8 cellular contexts compared by ENCODE assay signal in the genomic region with DNA sequence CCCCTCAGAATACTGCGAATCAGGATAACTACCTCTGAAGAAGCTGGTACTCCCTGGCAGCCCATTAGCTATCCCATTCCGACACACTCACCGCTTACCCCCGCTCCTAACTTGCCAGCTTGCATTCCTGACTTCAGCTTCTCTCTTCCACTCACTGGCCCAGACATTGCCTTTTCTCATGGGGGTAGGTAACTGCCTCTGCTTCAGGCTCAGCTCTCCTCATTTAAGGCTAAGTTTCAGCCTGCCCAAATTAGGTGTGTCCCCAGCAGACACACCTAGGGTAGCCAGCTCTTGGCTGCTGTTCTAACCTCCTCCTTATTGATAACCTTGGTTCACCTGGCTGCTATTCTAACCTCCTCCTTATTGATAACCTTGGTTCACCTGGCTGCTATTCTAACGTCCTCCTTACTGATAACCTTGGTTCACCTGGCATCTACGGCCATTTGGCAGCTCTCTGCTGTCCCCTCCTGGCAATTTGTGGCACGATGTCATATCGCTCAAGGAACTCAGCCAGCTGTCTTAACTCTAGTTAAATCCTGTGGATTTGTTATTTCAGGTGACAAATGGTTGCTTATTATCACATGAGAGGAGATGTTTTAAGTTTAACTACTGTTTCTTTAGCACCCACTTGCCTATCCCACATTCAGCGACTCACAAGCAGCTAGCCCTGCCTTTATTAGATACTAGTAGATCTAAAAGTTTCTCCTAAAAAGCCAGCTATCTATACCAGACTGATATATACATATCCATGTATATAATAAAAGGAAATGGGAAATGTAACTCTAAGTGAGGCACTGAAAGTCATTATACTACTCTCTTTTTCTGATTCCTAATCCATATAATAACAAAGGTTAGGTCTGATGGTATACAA.
DNase-seq lines count a peak whose midpoint lies in the region; TF ChIP-seq lines count a peak whose summit lies in the region.

No MANE protein-coding gene starts in this region.

- no peak overlapping the region for H3K9ac ChIP-seq in mammary epithelial cell (ENCODE audit: insufficient read depth, low read length)
- H3K9ac ChIP-seq in trophoblast cell (ENCODE audit: low read length): no peak overlapping the region

- no peak overlapping the region for H3K23ac ChIP-seq in trophoblast cell (ENCODE audit: low read length)

- H3K79me1 ChIP-seq in trophoblast cell (ENCODE audit: low read length): no peaks in the 10 kb centered on the region

- H3K27ac ChIP-seq in mammary epithelial cell (ENCODE audit: insufficient read depth, low read depth, low read length) (no peak overlapping the region), trophoblast cell (ENCODE audit: low read depth, low read length) (no peak overlapping the region), ovary (no peak overlapping the region)
- H3K27ac ChIP-seq in CD8-positive, alpha-beta memory T cell (ENCODE audit: low read depth, low read length): no peak overlapping the region

- POLR2A ChIA-PET in CD8-positive, alpha-beta memory T cell (lab: Charles Lee): no interaction called here

- H3K4me2 ChIP-seq in mammary epithelial cell (ENCODE audit: insufficient read depth, low read depth, low read length): no peak overlapping the region
- no peak overlapping the region for H3K4me2 ChIP-seq in trophoblast cell (ENCODE audit: low read length)

- H2AFZ ChIP-seq in mammary epithelial cell (ENCODE audit: low read depth, low read length): no peak overlapping the region
- no peak overlapping the region for H2AFZ ChIP-seq in trophoblast cell (ENCODE audit: insufficient read depth, low read length, poor library complexity)

- no peak overlapping the region for H4K8ac ChIP-seq in trophoblast cell (ENCODE audit: low read depth, low read length)

- H3K14ac ChIP-seq in trophoblast cell (ENCODE audit: low read length): no peak overlapping the region

- no peak overlapping the region for H2AK5ac ChIP-seq in trophoblast cell (ENCODE audit: low read length)

- H4K20me1 ChIP-seq in mammary epithelial cell (ENCODE audit: insufficient read depth, low read length): no peaks in the 10 kb centered on the region

- no peak overlapping the region for H3K18ac ChIP-seq in trophoblast cell (ENCODE audit: low read length)

- no peak overlapping the region for H3K27ac Mint-ChIP-seq in CD8-positive, alpha-beta memory T cell

- H3K79me2 ChIP-seq in mammary epithelial cell (ENCODE audit: insufficient read depth, low read length) (no peaks in the 10 kb centered on the region), trophoblast cell (ENCODE audit: control insufficient read depth, insufficient read depth, low read length, poor library complexity) (no peaks in the 10 kb centered on the region)

- no peak for TF ChIP-seq EP300 in ovary (IDR thresholded peaks at IDR 0.05)

- intact Hi-C loops in mammary epithelial cell (cut with micrococcal nuclease) (loop anchor here (1.0 to 10.0 kb wide), 3 partner anchors 30 to 416 kb away; no protein-coding TSS in a partner anchor), ovary (cut with DNase I) (no loop called here)

- no peaks in the 10 kb centered on the region for H3K4me1 Mint-ChIP-seq in CD8-positive, alpha-beta memory T cell

- CTCF ChIA-PET in mammary epithelial cell (lab: Charles Lee; ENCODE audit: low non-redundant PET): interaction anchor here (0.6 to 0.8 kb wide), 5 partner anchors 9 to 172 kb away, joined by 3 to 6 read pairs (median 4); no protein-coding TSS in a partner anchor
- CTCF ChIA-PET in CD8-positive, alpha-beta memory T cell (lab: Charles Lee): no interaction called here

- no peak overlapping the region for H3K4me3 Mint-ChIP-seq in CD8-positive, alpha-beta memory T cell

- dilution Hi-C loops in mammary epithelial cell (cut with HindIII; ENCODE audit: low sequenced_read_pairs): no loop called here

- no peaks in the 10 kb centered on the region for H3K9me3 ChIP-seq in mammary epithelial cell (replicated peaks; ENCODE audit: insufficient read depth, low read length)
- no peaks in the 10 kb centered on the region for H3K9me3 ChIP-seq in trophoblast cell (ENCODE audit: insufficient read depth, low read depth, low read length)
- no peaks in the 10 kb centered on the region for H3K9me3 ChIP-seq in CD8-positive, alpha-beta memory T cell (ENCODE audit: low read length)
- H3K9me3 ChIP-seq in ovary: no peaks in the 10 kb centered on the region

- no peak overlapping the region for H2BK120ac ChIP-seq in trophoblast cell (ENCODE audit: insufficient read depth, low read length, poor library complexity)

- no peak for TF ChIP-seq POLR2A in ovary (IDR thresholded peaks at IDR 0.05)

- H4K91ac ChIP-seq in trophoblast cell (ENCODE audit: low read depth, low read length): no peak overlapping the region

- H3K9me3 Mint-ChIP-seq in CD8-positive, alpha-beta memory T cell: no peaks in the 10 kb centered on the region

- H3K36me3 Mint-ChIP-seq in CD8-positive, alpha-beta memory T cell: no peaks in the 10 kb centered on the region

- H3K27me3 ChIP-seq in mammary epithelial cell (ENCODE audit: insufficient read depth, low read length) (no peaks in the 10 kb centered on the region), trophoblast cell (ENCODE audit: insufficient read depth, low read length) (no peaks in the 10 kb centered on the region), ovary (no peaks in the 10 kb centered on the region)
- no peaks in the 10 kb centered on the region for H3K27me3 ChIP-seq in CD8-positive, alpha-beta memory T cell (ENCODE audit: insufficient read depth, low read length, poor library complexity, severe bottlenecking)

- WGBS in mammary epithelial cell (ENCODE audit: low coverage, missing lambda C conversion rate): 46% methylated on average over 9 of the region's 9 CpGs
- WGBS in trophoblast cell (ENCODE audit: extremely low coverage, insufficient coverage, insufficient read length): no CpG with 5 or more reads among the region's 9 CpGs
- WGBS in ovary, 3 donors: 51 to 57% (median 55%) methylated on average over 9 of the region's 9 CpGs

- H3K4me3 ChIP-seq in mammary epithelial cell (replicated peaks in 1 of 3; ENCODE audit: insufficient read depth in 1 of 3, low read depth in 2 of 3, low read length in 3 of 3): no peak overlapping the region
- no peak overlapping the region for H3K4me3 ChIP-seq in trophoblast cell (ENCODE audit: low read depth, low read length)
- H3K4me3 ChIP-seq in CD8-positive, alpha-beta memory T cell (ENCODE audit: low read length): no peak overlapping the region
- no peak overlapping the region for H3K4me3 ChIP-seq in ovary

- BruUV-seq in mammary epithelial cell (replicated peaks; lab: Mats Ljungman, UMichigan): no TSS peak

- TF ChIP-seq CTCF in mammary epithelial cell (conservative IDR thresholded peaks at IDR 0.05 in 1 of 2, IDR thresholded peaks at IDR 0.05 in 1 of 2; ENCODE audit: extremely low read depth in 1 of 2, insufficient read depth in 1 of 2, low read depth in 1 of 2, low read length in 2 of 2) (peak; percentile 94 to 95), ovary (IDR thresholded peaks at IDR 0.05) (no peak)

- DNase-seq in activated CD4-positive, alpha-beta T cell treated with anti-CD3 and anti-CD28 coated beads for 48 hours: peak; percentile 40
- no peak for DNase-seq in activated CD4-positive, alpha-beta T cell treated with anti-CD3 and anti-CD28 coated beads for 1 hour
- DNase-seq in NCI-H1105 (lab: John Stamatoyannopoulos, UW) (peak; percentile 51), mammary epithelial cell (peak; percentile 41), trophoblast cell (peak; percentile 19 to 77), foreskin melanocyte (no peak), ovary (no peak)
- no peak for DNase-seq in CD8-positive, alpha-beta memory T cell

- in situ Hi-C loops in mammary epithelial cell (cut with MboI; ENCODE audit: low sequenced_read_pairs in 2 of 2): no loop called here

- H4K12ac ChIP-seq in trophoblast cell (ENCODE audit: low read depth, low read length): no peak overlapping the region

- H3K4me1 ChIP-seq in mammary epithelial cell (ENCODE audit: insufficient read depth, low read length) (no peaks in the 10 kb centered on the region), trophoblast cell (ENCODE audit: control insufficient read depth in 1 of 2, insufficient read depth in 2 of 2, low read length in 2 of 2) (no peaks in the 10 kb centered on the region), ovary (ENCODE audit: insufficient read depth) (no peaks in the 10 kb centered on the region)
- no peaks in the 10 kb centered on the region for H3K4me1 ChIP-seq in CD8-positive, alpha-beta memory T cell (ENCODE audit: insufficient read depth, low read length)

- H3K36me3 ChIP-seq in mammary epithelial cell (ENCODE audit: insufficient read depth, low read length) (no peaks in the 10 kb centered on the region), trophoblast cell (ENCODE audit: control insufficient read depth in 1 of 2, insufficient read depth in 2 of 2, low read length in 2 of 2) (no peaks in the 10 kb centered on the region), ovary (no peaks in the 10 kb centered on the region)
- H3K36me3 ChIP-seq in CD8-positive, alpha-beta memory T cell (ENCODE audit: insufficient read depth, low read length): no peaks in the 10 kb centered on the region

- no peak overlapping the region for H2BK5ac ChIP-seq in trophoblast cell (ENCODE audit: low read depth, low read length, poor library complexity)

- peaks cover 2 to 14% of the 10 kb centered on the region in 2 donors for H3K27me3 Mint-ChIP-seq in CD8-positive, alpha-beta memory T cell

- H2BK12ac ChIP-seq in trophoblast cell (ENCODE audit: low read length): no peak overlapping the region

- H3K4ac ChIP-seq in trophoblast cell (ENCODE audit: low read depth, low read length): no peak overlapping the region

Comparison
In these comparisons a context has a peak if more than half of its experiments do, and no peak if none do; other contexts are left out.
1. DNase-seq: peak in activated CD4-positive, alpha-beta T cell treated with anti-CD3 and anti-CD28 coated beads for 48 hours (single experiment), NCI-H1105 (single experiment), mammary epithelial cell (single experiment) and trophoblast cell (2 of 2); none in activated CD4-positive, alpha-beta T cell treated with anti-CD3 and anti-CD28 coated beads for 1 hour (single experiment), foreskin melanocyte (single experiment), CD8-positive, alpha-beta memory T cell (0 of 5) and ovary (0 of 5).
2. CTCF ChIP-seq: peak in mammary epithelial cell (2 of 2); none in ovary (0 of 3).